ENCODE assay signal across 19 cellular contexts in the genomic region with DNA sequence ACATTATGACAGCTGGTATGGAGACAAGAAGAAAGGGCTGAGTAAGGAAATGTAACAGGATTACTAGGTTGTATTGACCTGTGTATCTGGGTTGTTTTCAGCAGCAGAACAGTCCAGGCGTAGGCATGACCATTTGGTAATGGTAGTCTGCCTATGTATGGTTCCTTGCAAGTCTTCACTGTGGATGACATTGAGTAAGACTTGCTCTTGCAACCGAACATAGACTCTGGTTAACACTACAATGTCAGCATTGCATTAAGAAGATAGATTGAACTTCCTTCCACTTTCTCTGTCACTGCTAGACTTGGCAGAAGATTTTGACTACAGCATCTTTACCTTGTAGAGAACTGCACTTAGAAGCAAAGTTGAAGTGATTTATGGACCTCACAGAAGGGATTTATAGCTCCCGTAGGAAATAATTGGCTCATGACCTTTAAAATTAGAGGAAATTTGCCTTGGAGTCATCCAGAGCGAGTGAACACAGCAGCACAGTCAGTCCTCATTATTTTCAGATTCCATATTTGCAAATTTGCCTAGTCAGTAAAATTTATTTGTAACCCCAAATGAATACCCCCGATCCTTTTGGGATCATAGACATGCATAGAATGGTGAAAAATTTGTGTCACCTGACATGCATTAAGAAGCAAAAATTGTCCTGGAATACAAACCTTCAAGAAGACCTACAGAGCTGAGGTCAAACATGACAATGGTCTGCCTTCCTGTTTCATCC.
"Had no signal": no experiment of that assay in that cellular context is flagged by ENCODE, and none has a peak within 500 bp of the region (broad histone marks: within the 10 kb centered on the region; RNA-seq: fewer than 3 reads in every experiment).

No MANE protein-coding gene starts in this region.

- H3K27me3 Mint-ChIP-seq: activated CD4-positive, alpha-beta memory T cell treated with anti-CD3 and anti-CD28 coated beads for 36 hours; activated naive CD8-positive, alpha-beta T cell treated with anti-CD3 and anti-CD28 coated beads, Interleukin-2, amount 10 ng/mL, durations not matched to agents 7 days and 5 days; stimulated activated naive CD8-positive, alpha-beta T cell treated with anti-CD3 and anti-CD28 coated beads, Interleukin-15, Interleukin-2, amounts not matched to agents 100 ng/mL and 50 ng/mL, for 24 hours had no signal

- H3K27ac Mint-ChIP-seq: activated CD4-positive, alpha-beta memory T cell treated with anti-CD3 and anti-CD28 coated beads for 36 hours; activated naive CD8-positive, alpha-beta T cell treated with anti-CD3 and anti-CD28 coated beads, Interleukin-2, amount 10 ng/mL, durations not matched to agents 7 days and 5 days; nephron; stimulated activated naive CD8-positive, alpha-beta T cell treated with anti-CD3 and anti-CD28 coated beads, Interleukin-15, Interleukin-2, amounts not matched to agents 100 ng/mL and 50 ng/mL, for 24 hours had no signal

- H3K4me3 Mint-ChIP-seq: activated CD4-positive, alpha-beta memory T cell treated with anti-CD3 and anti-CD28 coated beads for 36 hours; activated naive CD8-positive, alpha-beta T cell treated with anti-CD3 and anti-CD28 coated beads, Interleukin-2, amount 10 ng/mL, durations not matched to agents 7 days and 5 days; nephron; stimulated activated naive CD8-positive, alpha-beta T cell treated with anti-CD3 and anti-CD28 coated beads, Interleukin-15, Interleukin-2, amounts not matched to agents 100 ng/mL and 50 ng/mL, for 24 hours had no signal

- ATAC-seq: gastroesophageal sphincter, heart left ventricle, left cardiac atrium, psoas muscle had no signal

- DNase-seq: activated CD4-positive, alpha-beta memory T cell treated with anti-CD3 and anti-CD28 coated beads for 36 hours; activated CD4-positive, alpha-beta T cell treated with anti-CD3 and anti-CD28 coated beads for 4 hours; activated CD4-positive, CD25-positive, alpha-beta regulatory T cell; activated naive CD4-positive, alpha-beta T cell treated with Interleukin-2 at 50 U/mL for 16 hours; activated naive CD8-positive, alpha-beta T cell treated with anti-CD3 and anti-CD28 coated beads, Interleukin-2, amount 10 ng/mL, durations not matched to agents 7 days and 5 days; activated T-cell treated with anti-CD3 and anti-CD28 coated beads, Interleukin-2, amount 50 U/mL, for 48 hours; amniotic stem cell; colonic mucosa; esophagus squamous epithelium; heart left ventricle; left cardiac atrium; midbrain; ovary; psoas muscle; substantia nigra; thyroid gland had no signal

- H3K36me3 Mint-ChIP-seq: activated CD4-positive, alpha-beta memory T cell treated with anti-CD3 and anti-CD28 coated beads for 36 hours; activated naive CD8-positive, alpha-beta T cell treated with anti-CD3 and anti-CD28 coated beads, Interleukin-2, amount 10 ng/mL, durations not matched to agents 7 days and 5 days had no signal

- H3K9me3 Mint-ChIP-seq: activated CD4-positive, alpha-beta memory T cell treated with anti-CD3 and anti-CD28 coated beads for 36 hours; activated naive CD8-positive, alpha-beta T cell treated with anti-CD3 and anti-CD28 coated beads, Interleukin-2, amount 10 ng/mL, durations not matched to agents 7 days and 5 days; nephron; stimulated activated naive CD8-positive, alpha-beta T cell treated with anti-CD3 and anti-CD28 coated beads, Interleukin-15, Interleukin-2, amounts not matched to agents 100 ng/mL and 50 ng/mL, for 24 hours had no signal
